ENCODE assay signal across 11 cellular contexts in genomic region chr19:40646564-40647254, GRCh38. TPM values are rescaled to one million over a fixed set of nuclear protein-coding genes. Genes with fewer than 3 reads are reported as not detected.
DNase-seq lines count a peak whose midpoint lies in the region; ATAC-seq and TF ChIP-seq lines count a peak whose summit lies in the region.
"Had no signal": no experiment of that assay in that cellular context is flagged by ENCODE, and none has a peak within 500 bp of the region (broad histone marks: within the 10 kb centered on the region; RNA-seq: fewer than 3 reads in every experiment).

No MANE protein-coding gene starts in this region.

- H3K79me2 ChIP-seq in mammary epithelial cell (ENCODE audit: insufficient read depth, low read length) = no peaks in the 10 kb centered on the region

- no peak overlapping the region for H2AFZ ChIP-seq in mammary epithelial cell (ENCODE audit: low read depth, low read length)

- CTCF ChIA-PET in mammary epithelial cell (lab: Charles Lee; ENCODE audit: low non-redundant PET) = no interaction called here

- no peak overlapping the region for H3K4me3 ChIP-seq in mammary epithelial cell (replicated peaks in 1 of 3; ENCODE audit: insufficient read depth in 1 of 3, low read depth in 2 of 3, low read length in 3 of 3)
- no peak overlapping the region for H3K4me3 ChIP-seq in mesodermal cell (ENCODE audit: extremely low read depth, insufficient read depth, low read length, poor library complexity, severe bottlenecking)
- H3K4me3 ChIP-seq in transverse colon = no peak overlapping the region
- H3K4me3 ChIP-seq in MG63 = no peak overlapping the region

- H3K4me1 ChIP-seq in mammary epithelial cell (ENCODE audit: insufficient read depth, low read length) (peaks cover 13% of the 10 kb centered on the region), mesodermal cell (ENCODE audit: control insufficient read depth, insufficient read depth, low read length, poor library complexity, severe bottlenecking) (peaks cover 14% of the 10 kb centered on the region), transverse colon (peaks cover 0 to 25% (median 15%) of the 10 kb centered on the region in 4 donors)

- TF ChIP-seq CTCF in mammary epithelial cell (conservative IDR thresholded peaks at IDR 0.05 in 1 of 2, IDR thresholded peaks at IDR 0.05 in 1 of 2; ENCODE audit: extremely low read depth in 1 of 2, insufficient read depth in 1 of 2, low read depth in 1 of 2, low read length in 2 of 2) (no peak), transverse colon (IDR thresholded peaks at IDR 0.05) (no peak)

- no peak overlapping the region for H3K9ac ChIP-seq in mammary epithelial cell (ENCODE audit: insufficient read depth, low read length)

- H4K20me1 ChIP-seq in mammary epithelial cell (ENCODE audit: insufficient read depth, low read length) = no peaks in the 10 kb centered on the region

- in situ Hi-C loops in mammary epithelial cell (cut with MboI; ENCODE audit: low sequenced_read_pairs in 2 of 2) (no loop called here), transverse colon (cut with MboI; ENCODE audit: low pct_ligation_motif_present in 1 of 4, low pct_unique_long_range_greater_than_20kb in 1 of 4, low sequenced_read_pairs in 3 of 4) (no loop called here)

- no peak for TF ChIP-seq POLR2A in transverse colon (IDR thresholded peaks at IDR 0.05)

- H3K36me3 ChIP-seq in mammary epithelial cell (ENCODE audit: insufficient read depth, low read length) = no peaks in the 10 kb centered on the region
- no peaks in the 10 kb centered on the region for H3K36me3 ChIP-seq in mesodermal cell (ENCODE audit: control insufficient read depth, insufficient read depth, low read length)
- no peaks in the 10 kb centered on the region for H3K36me3 ChIP-seq in transverse colon
- no peaks in the 10 kb centered on the region for H3K36me3 ChIP-seq in MG63

- TF ChIP-seq EP300 in transverse colon (IDR thresholded peaks at IDR 0.05; ENCODE audit: low read depth) = no peak

- no peaks in the 10 kb centered on the region for H3K27me3 ChIP-seq in mammary epithelial cell (ENCODE audit: insufficient read depth, low read length)
- no peaks in the 10 kb centered on the region for H3K27me3 ChIP-seq in transverse colon
- H3K27me3 ChIP-seq in MG63 = no peaks in the 10 kb centered on the region

- dilution Hi-C loops in mammary epithelial cell (cut with HindIII; ENCODE audit: low sequenced_read_pairs) = no loop called here

- intact Hi-C loops in mammary epithelial cell (cut with micrococcal nuclease) = no loop called here
- intact Hi-C loops in transverse colon (cut with DNase I; ENCODE audit: low total_unique reads) = no loop called here

- H3K4me2 ChIP-seq in mammary epithelial cell (ENCODE audit: insufficient read depth, low read depth, low read length) = peak overlapping the region; percentile 51

- H3K9me3 ChIP-seq in mammary epithelial cell (replicated peaks; ENCODE audit: insufficient read depth, low read length) (no peaks in the 10 kb centered on the region), mesodermal cell (ENCODE audit: control insufficient read depth, low read length) (no peaks in the 10 kb centered on the region), transverse colon (no peaks in the 10 kb centered on the region), MG63 (no peaks in the 10 kb centered on the region)

- DNase-seq in DMS153 (lab: John Stamatoyannopoulos, UW) (peak; percentile 36), DMS153 treated with DMSO at 0.1 percent for 48 hours (lab: John Stamatoyannopoulos, UW; ENCODE audit: unreplicated experiment) (no peak), mammary epithelial cell (peak; percentile 54), transverse colon (no peak), MG63 (no peak)
- DNase-seq: 8988T; activated CD4-positive, alpha-beta T cell treated with anti-CD3 and anti-CD28 coated beads, Interleukin-2, amount 50 U/mL, for 48 hours; NCI-H2107 had no signal

- 83% methylated on average over 9 of the region's 9 CpGs for WGBS in mammary epithelial cell (ENCODE audit: low coverage, missing lambda C conversion rate)
- 92 to 98% methylated on average over 2 to 7 of the region's 9 CpGs for WGBS in mesodermal cell (ENCODE audit: insufficient coverage in 2 of 2), 2 experiments
- 64 to 69% methylated on average over 3 to 9 of the region's 9 CpGs for WGBS in transverse colon (ENCODE audit: low coverage in 1 of 2), 2 donors

- H3K27ac ChIP-seq in mammary epithelial cell (ENCODE audit: insufficient read depth, low read depth, low read length) (no peak overlapping the region), mesodermal cell (ENCODE audit: low read depth, low read length, severe bottlenecking) (peak overlapping the region; percentile 79), transverse colon (peak overlapping the region; percentile 72 to 91 (median 80))

- BruUV-seq in mammary epithelial cell (replicated peaks; lab: Mats Ljungman, UMichigan) = no TSS peak

- ATAC-seq in HG03469 (IDR thresholded peaks at IDR 0.05; ENCODE audit: unreplicated experiment) (no peak), GM18511 (IDR thresholded peaks at IDR 0.05; ENCODE audit: unreplicated experiment) (no peak)

RNA-seq across cellular contexts. Expression of gene NUMBL, which starts 43.7 kb away (rescaled TPM):
- total RNA-seq in mammary epithelial cell (10 to 100 TPM; 12.5 to 21.2 TPM), transverse colon (10 to 100 TPM in 3 of 4 donors, 1 to 10 TPM in 1; 9.0 to 44.9 (median 20.4) TPM)
- polyA plus RNA-seq in mammary epithelial cell = 9.3 TPM
- 15.8 TPM for polyA minus RNA-seq in mammary epithelial cell
- polyA plus RNA-seq in mesodermal cell (2013, experiment 1 of 2) = 28.6 TPM
- polyA plus RNA-seq in mesodermal cell (2013, experiment 2 of 2) = 28.4 TPM
- 42.1 and 42.8 TPM in 2 replicates for total RNA-seq in MG63 (2014; rRNA removed; shearing (Covaris generic); ENCODE audit: low replicate concordance)

RNA-seq across cellular contexts. Expression of gene LTBP4, which starts 45.5 kb away (rescaled TPM):
- total RNA-seq in mammary epithelial cell = 100 to 1,000 TPM in 1 of 2 donors, 10 to 100 TPM in 1; 27.5 to 148 TPM
- 34.0 TPM for polyA plus RNA-seq in mammary epithelial cell
- polyA minus RNA-seq in mammary epithelial cell = 75.7 TPM
- 141 TPM for polyA plus RNA-seq in mesodermal cell (2013, experiment 1 of 2)
- polyA plus RNA-seq in mesodermal cell (2013, experiment 2 of 2) = 112 TPM
- total RNA-seq in transverse colon = 100 to 1,000 TPM; 122 to 477 (median 253) TPM
- 12.9 and 26.5 TPM in 2 replicates for total RNA-seq in MG63 (2014; rRNA removed; shearing (Covaris generic); ENCODE audit: low replicate concordance)

Comparison
In these comparisons a context has a peak if more than half of its experiments do, and no peak if none do; other contexts are left out.
1. DNase-seq: peak in DMS153 (single experiment) and mammary epithelial cell (single experiment); none in DMS153 treated with DMSO at 0.1 percent for 48 hours (single experiment), transverse colon (single experiment) and MG63 (single experiment).